In the genomic region with DNA sequence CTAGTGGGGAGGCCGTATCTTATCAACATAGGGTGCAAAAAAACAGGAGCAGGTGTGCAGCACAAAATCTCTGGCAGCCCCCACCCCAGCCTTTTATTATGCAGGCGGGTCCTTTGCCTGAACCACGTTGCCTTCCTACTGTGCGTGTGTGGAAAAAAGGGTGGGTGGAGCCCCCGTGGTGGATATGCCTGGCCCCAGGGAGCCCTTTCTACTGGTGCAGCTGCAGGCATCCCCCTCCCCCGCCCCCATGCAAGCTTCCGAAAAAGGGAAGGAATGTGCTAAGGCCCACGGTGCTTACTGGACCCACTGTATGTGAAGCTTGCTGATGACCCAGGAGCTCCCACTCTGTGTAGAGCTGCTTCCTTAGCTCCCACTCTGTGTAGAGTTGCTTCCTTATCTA, we compare ENCODE assay signal across 24 cellular contexts.
DNase-seq lines count a peak whose midpoint lies in the region; ATAC-seq, FAIRE-seq and TF ChIP-seq lines count a peak whose summit lies in the region.
"Had no signal": no experiment of that assay in that cellular context is flagged by ENCODE, and none has a peak within 500 bp of the region (broad histone marks: within the 10 kb centered on the region; RNA-seq: fewer than 3 reads in every experiment).

No MANE protein-coding gene starts in this region.

- H3K27ac ChIP-seq in H1 (ENCODE audit: low read depth, low read length), result no peak overlapping the region
- H3K27ac ChIP-seq: SK-N-MC had no signal

- no peak overlapping the region for H2AK5ac ChIP-seq in H1 (ENCODE audit: low read depth, low read length)

- 0 out of 2 replicates have a peak overlapping the region, but pooled peaks have one; percentile 66 for H3K18ac ChIP-seq in H1 (ENCODE audit: extremely low read depth, low read length)

- no peaks in the 10 kb centered on the region for H3K9me3 Mint-ChIP-seq in activated CD8-positive, alpha-beta memory T cell treated with anti-CD3 and anti-CD28 coated beads, Interleukin-2, amount 10 ng/mL, durations not matched to agents 7 days and 5 days (ENCODE audit: low read depth)
- no peaks in the 10 kb centered on the region for H3K9me3 Mint-ChIP-seq in type B pancreatic cell
- H3K9me3 Mint-ChIP-seq: CD8-positive, alpha-beta memory T cell had no signal

- peak; percentile 7 for FAIRE-seq in H1 (lab: Jason Lieb, UNC)
- FAIRE-seq: GM12892, GM19239, RCC 7860 had no signal

- H4K91ac ChIP-seq in H1 (replicated peaks; ENCODE audit: insufficient read length, low read length), result no peak overlapping the region

- H3K36me3 ChIP-seq in Loucy (ENCODE audit: insufficient read depth, low read length) (no peaks in the 10 kb centered on the region), H1 (ENCODE audit: control insufficient read depth in 2 of 4, insufficient read depth in 4 of 4, low read length in 3 of 4) (no peaks in the 10 kb centered on the region)
- H3K36me3 ChIP-seq: BE2C had no signal

- peak overlapping the region; percentile 40 for H4K5ac ChIP-seq in H1 (ENCODE audit: insufficient read length, low read depth, low read length)

- no peak overlapping the region for H3K4me3 Mint-ChIP-seq in activated CD8-positive, alpha-beta memory T cell treated with anti-CD3 and anti-CD28 coated beads, Interleukin-2, amount 10 ng/mL, durations not matched to agents 7 days and 5 days
- H3K4me3 Mint-ChIP-seq in type B pancreatic cell, result no peak overlapping the region

- H3K9ac ChIP-seq in Loucy (ENCODE audit: low read depth, low read length, poor library complexity, severe bottlenecking) (peak overlapping the region; percentile 14), H1 (replicated peaks in 1 of 4; ENCODE audit: extremely low read depth in 1 of 4, low read depth in 3 of 4, low read length in 3 of 4) (no peak overlapping the region)

- no peak overlapping the region; the same call in 1 of the 2 replicates for H2BK5ac ChIP-seq in H1 (ENCODE audit: low read depth, low read length)

- no peaks in the 10 kb centered on the region for H3K9me2 ChIP-seq in Loucy (replicated peaks; ENCODE audit: low read depth, low read length)

- H3K56ac ChIP-seq in H1 (replicated peaks; ENCODE audit: insufficient read length, low read depth, low read length), result no peak overlapping the region

- H3K14ac ChIP-seq in H1 (ENCODE audit: insufficient read length), result no peak overlapping the region

- peak overlapping the region; percentile 1; the same call in 1 of the 2 replicates for H2BK12ac ChIP-seq in H1 (ENCODE audit: low read depth, low read length)

- H3K4me1 Mint-ChIP-seq in activated CD8-positive, alpha-beta memory T cell treated with anti-CD3 and anti-CD28 coated beads, Interleukin-2, amount 10 ng/mL, durations not matched to agents 7 days and 5 days, result peaks cover 17% of the 10 kb centered on the region
- no peaks in the 10 kb centered on the region for H3K4me1 Mint-ChIP-seq in type B pancreatic cell (ENCODE audit: unreplicated experiment)

- H2BK20ac ChIP-seq in H1 (ENCODE audit: low read length), result no peak overlapping the region; the same call in 1 of the 2 replicates

- TF ChIP-seq CTCF in Loucy (conservative IDR thresholded peaks at IDR 0.05; ENCODE audit: low read length) (no peak), H1 (IDR thresholded peaks at IDR 0.05; ENCODE audit: control extremely low read depth in 1 of 3, insufficient read depth in 1 of 3, low read depth in 1 of 3, low read length in 3 of 3) (no peak), type B pancreatic cell (conservative IDR thresholded peaks at IDR 0.05) (no peak)

- H3K4me1 ChIP-seq in Loucy (ENCODE audit: insufficient read depth, low read length, poor library complexity, severe bottlenecking), result peaks cover 34% of the 10 kb centered on the region
- peaks cover 17 to 34% (median 25%) of the 10 kb centered on the region in 4 experiments for H3K4me1 ChIP-seq in H1 (replicated peaks in 1 of 4; ENCODE audit: control insufficient read depth in 3 of 4, insufficient read depth in 4 of 4, low read length in 3 of 4)
- H3K4me1 ChIP-seq: BE2C had no signal

- H4K8ac ChIP-seq in H1 (ENCODE audit: extremely low read depth, insufficient read depth, low read length), result no peak overlapping the region

- no peak overlapping the region for H3K4me2 ChIP-seq in Loucy (ENCODE audit: low read depth, low read length, poor library complexity, severe bottlenecking)
- H3K4me2 ChIP-seq in H1 (ENCODE audit: insufficient read depth in 1 of 2, low read depth in 2 of 2, low read length in 2 of 2), result peak overlapping the region in 1 of 2 experiments; percentile 15; a peak in 1 of 4 replicates

- ATAC-seq in activated CD8-positive, alpha-beta memory T cell treated with anti-CD3 and anti-CD28 coated beads, Interleukin-2, amount 10 ng/mL, durations not matched to agents 7 days and 5 days, result no peak
- ATAC-seq in GM19035 (IDR thresholded peaks at IDR 0.05; ENCODE audit: unreplicated experiment), result no peak
- ATAC-seq in HG03460 (IDR thresholded peaks at IDR 0.05; ENCODE audit: unreplicated experiment), result no peak

- H2AFZ ChIP-seq in Loucy (ENCODE audit: low read length) (peak overlapping the region; percentile 53; the same call in 1 of the 2 replicates), H1 (ENCODE audit: low read length) (no peak overlapping the region)

- no peak overlapping the region for H2BK120ac ChIP-seq in H1 (replicated peaks; ENCODE audit: low read depth, low read length)

- H3F3A ChIP-seq in Loucy (ENCODE audit: low read depth), result no peaks in the 10 kb centered on the region

- no peaks in the 10 kb centered on the region for H3K27me3 ChIP-seq in Loucy (ENCODE audit: insufficient read depth, low read length, poor library complexity, severe bottlenecking)
- H3K27me3 ChIP-seq in H1 (replicated peaks in 1 of 4; ENCODE audit: control insufficient read depth in 3 of 4, extremely low read depth in 1 of 4, insufficient read depth in 3 of 4, low read length in 3 of 4), result no peaks in the 10 kb centered on the region; a peak in 1 of 7 replicates
- H3K27me3 ChIP-seq: BE2C had no signal

- no peak overlapping the region for H3K4ac ChIP-seq in H1 (replicated peaks; ENCODE audit: insufficient read length, low read depth, low read length)

- H3K36me3 Mint-ChIP-seq in activated CD8-positive, alpha-beta memory T cell treated with anti-CD3 and anti-CD28 coated beads, Interleukin-2, amount 10 ng/mL, durations not matched to agents 7 days and 5 days, result no peaks in the 10 kb centered on the region
- no peaks in the 10 kb centered on the region for H3K36me3 Mint-ChIP-seq in type B pancreatic cell

- no peak overlapping the region for H3K23ac ChIP-seq in H1 (ENCODE audit: insufficient read length)

- no peak for TF ChIP-seq EP300 in H1 (IDR thresholded peaks at IDR 0.05; ENCODE audit: borderline replicate concordance in 1 of 2, low read depth in 2 of 2, low read length in 2 of 2)

- CTCF ChIA-PET in activated CD8-positive, alpha-beta memory T cell treated with anti-CD3 and anti-CD28 coated beads, Interleukin-2, amount 10 ng/mL, durations not matched to agents 7 days and 5 days (lab: Charles Lee), result no interaction called here
- CTCF ChIA-PET in H1 (lab: Charles Lee; ENCODE audit: partially characterized antibody), result interaction anchor here (0.6 to 5.2 kb wide), 14 partner anchors 12 to 329 kb away, joined by 3 to 33 read pairs (median 4); no protein-coding TSS in a partner anchor

- TF ChIP-seq RAD21 in H1 (IDR thresholded peaks at IDR 0.05 in 1 of 2, conservative IDR thresholded peaks at IDR 0.05 in 1 of 2; ENCODE audit: low read depth in 2 of 2, low read length in 2 of 2), result no peak

- H4K20me1 ChIP-seq in Loucy (ENCODE audit: insufficient read depth, low read length, poor library complexity, severe bottlenecking), result no peaks in the 10 kb centered on the region
- H4K20me1 ChIP-seq in H1 (replicated peaks in 1 of 2; ENCODE audit: control insufficient read depth in 1 of 2, insufficient read depth in 2 of 2, low read length in 2 of 2), result no peaks in the 10 kb centered on the region

- 25% methylated on average over 8 of the region's 8 CpGs; no CpG with 5 or more reads in 1 of the 2 experiments for WGBS in H1 (ENCODE audit: extremely low coverage in 1 of 2, insufficient coverage in 1 of 2, insufficient read length in 1 of 2, insufficient replicate concordance in 2 of 2, low coverage in 1 of 2, low lambda C conversion rate in 2 of 2, missing lambda C conversion rate in 1 of 2), 2 experiments

- POLR2A ChIA-PET in H1 (lab: Charles Lee; ENCODE audit: partially characterized antibody), result no interaction called here

- no peak overlapping the region for H3K4me3 ChIP-seq in Loucy (ENCODE audit: low read length, poor library complexity, severe bottlenecking)
- H3K4me3 ChIP-seq in H1 (ENCODE audit: extremely low read depth in 1 of 4, insufficient read depth in 2 of 4, low read depth in 3 of 4, low read length in 4 of 4), result 0 out of 8 replicates have a peak overlapping the region, but pooled peaks of 1 of the 4 experiments have one; percentile 26
- H3K4me3 ChIP-seq: SK-N-MC had no signal

- no peak overlapping the region for H2BK15ac ChIP-seq in H1 (ENCODE audit: low read length)

- H3K27ac Mint-ChIP-seq in activated CD8-positive, alpha-beta memory T cell treated with anti-CD3 and anti-CD28 coated beads, Interleukin-2, amount 10 ng/mL, durations not matched to agents 7 days and 5 days, result no peak overlapping the region
- H3K27ac Mint-ChIP-seq in type B pancreatic cell, result no peak overlapping the region
- H3K27ac Mint-ChIP-seq: CD8-positive, alpha-beta memory T cell had no signal

- H3K79me1 ChIP-seq in H1 (ENCODE audit: low read depth, low read length), result no peaks in the 10 kb centered on the region

- H3K9me3 ChIP-seq in Loucy (ENCODE audit: insufficient read depth, low read depth, low read length) (no peaks in the 10 kb centered on the region), H1 (ENCODE audit: insufficient read depth in 2 of 2, low read depth in 1 of 2, low read length in 1 of 2) (no peaks in the 10 kb centered on the region)
- H3K9me3 ChIP-seq: BE2C had no signal

- H3K27me3 Mint-ChIP-seq in activated CD8-positive, alpha-beta memory T cell treated with anti-CD3 and anti-CD28 coated beads, Interleukin-2, amount 10 ng/mL, durations not matched to agents 7 days and 5 days, result peaks cover 3% of the 10 kb centered on the region
- peaks cover 28% of the 10 kb centered on the region for H3K27me3 Mint-ChIP-seq in type B pancreatic cell

- H3K23me2 ChIP-seq in H1 (ENCODE audit: low read depth, low read length), result peaks cover 2% of the 10 kb centered on the region; the same call in 1 of the 2 replicates

- TF ChIP-seq POLR2A in H1 (IDR thresholded peaks at IDR 0.05; ENCODE audit: control extremely low read depth in 1 of 2, low read depth in 2 of 2, low read length in 2 of 2), result no peak

- peak; percentile 32 for DNase-seq in activated CD8-positive, alpha-beta memory T cell treated with anti-CD3 and anti-CD28 coated beads, Interleukin-2, amount 50 U/mL, for 48 hours
- DNase-seq in activated CD8-positive, alpha-beta memory T cell treated with anti-CD3 and anti-CD28 coated beads, Interleukin-2, amount 10 ng/mL, durations not matched to agents 7 days and 5 days, result no peak
- DNase-seq in H1 (ENCODE audit: low read depth in 1 of 2, low spot score in 2 of 2) (peak in 1 of 2 experiments; percentile 53), type B pancreatic cell (ENCODE audit: extremely low spot score, unreplicated experiment) (peak; percentile 20), C1 segment of cervical spinal cord (lab: John Stamatoyannopoulos, UW) (no peak)
- DNase-seq: 8988T; BE2C; CD8-positive, alpha-beta memory T cell; GF-D8; HCEC 1CT; KG1; NCI-H1092; NCI-H1694; NCI-H2107; NCI-H2227 treated with DMSO at 0.1 percent for 48 hours; NCI-H524 treated with DMSO at 0.1 percent for 48 hours; Right ventricle myocardium superior had no signal

- H3K79me2 ChIP-seq in Loucy (ENCODE audit: insufficient read depth, low read length) (no peaks in the 10 kb centered on the region), H1 (ENCODE audit: control insufficient read depth in 1 of 2, insufficient read depth in 2 of 2, low read length in 2 of 2) (no peaks in the 10 kb centered on the region)

Comparison
In these comparisons a context has a peak if more than half of its experiments do, and no peak if none do; other contexts are left out.
1. DNase-seq: peak in activated CD8-positive, alpha-beta memory T cell treated with anti-CD3 and anti-CD28 coated beads, Interleukin-2, amount 50 U/mL, for 48 hours (single experiment) and type B pancreatic cell (single experiment); none in activated CD8-positive, alpha-beta memory T cell treated with anti-CD3 and anti-CD28 coated beads, Interleukin-2, amount 10 ng/mL, durations not matched to agents 7 days and 5 days (single experiment) and C1 segment of cervical spinal cord (0 of 14).